In genomic region chr2:46379213-46380037, GRCh38 we compare ENCODE assay signal across 16 cellular contexts.
DNase-seq lines count a peak whose midpoint lies in the region; ATAC-seq and TF ChIP-seq lines count a peak whose summit lies in the region.
"Had no signal": no experiment of that assay in that cellular context is flagged by ENCODE, and none has a peak within 500 bp of the region (broad histone marks: within the 10 kb centered on the region; RNA-seq: fewer than 3 reads in every experiment).

No MANE protein-coding gene starts in this region.

- ATAC-seq in left lung (peak; percentile 25), GM18858 (IDR thresholded peaks at IDR 0.05; ENCODE audit: unreplicated experiment) (no peak)
- ATAC-seq: activated T-helper 17 cell treated with anti-CD3 and anti-CD28 coated beads, Interleukin-2, amount 50 U/mL, for 72 hours had no signal

- no peaks in the 10 kb centered on the region for H3K27me3 Mint-ChIP-seq in activated naive CD4-positive, alpha-beta T cell treated with anti-CD3 and anti-CD28 coated beads for 36 hours (ENCODE audit: low read depth)
- peaks cover 0 to 5% (median 0%) of the 10 kb centered on the region in 3 donors for H3K27me3 Mint-ChIP-seq in immature natural killer cell (ENCODE audit: low read depth in 3 of 3)
- H3K27me3 Mint-ChIP-seq: activated T-helper 17 cell treated with anti-CD3 and anti-CD28 coated beads, Interleukin-2, amount 50 U/mL, for 72 hours had no signal

- H3K9me3 Mint-ChIP-seq in activated naive CD4-positive, alpha-beta T cell treated with anti-CD3 and anti-CD28 coated beads for 36 hours: no peaks in the 10 kb centered on the region
- H3K9me3 Mint-ChIP-seq in immature natural killer cell: no peaks in the 10 kb centered on the region
- H3K9me3 Mint-ChIP-seq: activated T-helper 17 cell treated with anti-CD3 and anti-CD28 coated beads, Interleukin-2, amount 50 U/mL, for 72 hours had no signal

- no peaks in the 10 kb centered on the region for H3K27me3 ChIP-seq in left lung
- H3K27me3 ChIP-seq: spleen, suprapubic skin had no signal

- TF ChIP-seq CTCF in choroid plexus epithelial cell (conservative IDR thresholded peaks at IDR 0.05; ENCODE audit: low read depth, low read length): no peak
- TF ChIP-seq CTCF in left lung (IDR thresholded peaks at IDR 0.05): no peak

- intact Hi-C loops in left lung (cut with DNase I): loop anchor here in 1 of 2 donors (10.0 kb wide), 1 partner anchor 75 kb away; no protein-coding TSS in a partner anchor
- intact Hi-C loops in activated naive CD4-positive, alpha-beta T cell treated with anti-CD3 and anti-CD28 coated beads for 36 hours (cut with micrococcal nuclease): no loop called here

- peaks cover 0 to 100% of the 10 kb centered on the region in 2 donors for H3K36me3 ChIP-seq in left lung

- H3K4me3 ChIP-seq in choroid plexus epithelial cell (ENCODE audit: low read depth, low read length) (no peak overlapping the region), left lung (no peak overlapping the region)
- H3K4me3 ChIP-seq: spleen, suprapubic skin had no signal

- H3K4me1 ChIP-seq in left lung: peaks cover 0 to 6% of the 10 kb centered on the region in 2 donors
- H3K4me1 ChIP-seq: spleen, suprapubic skin had no signal

- H3K4me1 Mint-ChIP-seq in activated naive CD4-positive, alpha-beta T cell treated with anti-CD3 and anti-CD28 coated beads for 36 hours (ENCODE audit: low read depth): no peaks in the 10 kb centered on the region
- no peaks in the 10 kb centered on the region for H3K4me1 Mint-ChIP-seq in immature natural killer cell

- H3K9me3 ChIP-seq in left lung: no peaks in the 10 kb centered on the region
- H3K9me3 ChIP-seq: spleen, suprapubic skin had no signal

- CTCF ChIA-PET in activated naive CD4-positive, alpha-beta T cell treated with anti-CD3 and anti-CD28 coated beads for 36 hours (lab: Charles Lee): interaction anchor here (0.5 kb wide), 1 partner anchor 364 kb away, joined by 5 read pairs; no protein-coding TSS in a partner anchor

- H3K27ac Mint-ChIP-seq in activated naive CD4-positive, alpha-beta T cell treated with anti-CD3 and anti-CD28 coated beads for 36 hours: no peak overlapping the region
- H3K27ac Mint-ChIP-seq in immature natural killer cell: peak overlapping the region in 1 of 6 donors; percentile 52
- H3K27ac Mint-ChIP-seq: activated T-helper 17 cell treated with anti-CD3 and anti-CD28 coated beads, Interleukin-2, amount 50 U/mL, for 72 hours had no signal

- no peak overlapping the region for H3K4me3 Mint-ChIP-seq in activated naive CD4-positive, alpha-beta T cell treated with anti-CD3 and anti-CD28 coated beads for 36 hours
- H3K4me3 Mint-ChIP-seq in immature natural killer cell: no peak overlapping the region
- H3K4me3 Mint-ChIP-seq: activated T-helper 17 cell treated with anti-CD3 and anti-CD28 coated beads, Interleukin-2, amount 50 U/mL, for 72 hours had no signal

- no peak overlapping the region for H3K27ac ChIP-seq in left lung
- H3K27ac ChIP-seq: spleen, suprapubic skin had no signal

- in situ Hi-C loops in G401 (cut with HindIII; ENCODE audit: low sequenced_read_pairs): no loop called here

- H3K36me3 Mint-ChIP-seq in activated naive CD4-positive, alpha-beta T cell treated with anti-CD3 and anti-CD28 coated beads for 36 hours (ENCODE audit: low read depth): no peaks in the 10 kb centered on the region
- no peaks in the 10 kb centered on the region for H3K36me3 Mint-ChIP-seq in immature natural killer cell

- DNase-seq in A172 (ENCODE audit: low spot score) (peak; percentile 8), NCI-H1694 treated with DMSO at 0.1 percent for 48 hours (lab: John Stamatoyannopoulos, UW) (peak; percentile 30), choroid plexus epithelial cell (ENCODE audit: low read depth) (peak; percentile 45), left lung (no peak), G401 (ENCODE audit: low spot score) (no peak), immature natural killer cell (no peak)
- DNase-seq in activated naive CD4-positive, alpha-beta T cell treated with anti-CD3 and anti-CD28 coated beads for 36 hours: no peak
- DNase-seq: activated CD4-positive, alpha-beta T cell treated with anti-CD3 and anti-CD28 coated beads, Interleukin-2, amount 50 U/mL, for 1 hour; mammary epithelial cell; NCI-H69; RPMI8226; spleen; T-helper 2 cell had no signal

Comparison
In these comparisons a context has a peak if more than half of its experiments do, and no peak if none do; other contexts are left out.
1. DNase-seq: peak in A172 (single experiment), NCI-H1694 treated with DMSO at 0.1 percent for 48 hours (single experiment) and choroid plexus epithelial cell (single experiment); none in left lung (0 of 2), G401 (single experiment), activated naive CD4-positive, alpha-beta T cell treated with anti-CD3 and anti-CD28 coated beads for 36 hours (single experiment) and immature natural killer cell (0 of 3).